ENCODE assay signal across 1 cellular context in genomic region chr2:3608373-3609278, GRCh38.
TF ChIP-seq lines count a peak whose summit lies in the region.

No MANE protein-coding gene starts in this region.

TF ChIP-seq in H1, 55 proteins besides CTCF, POLR2A, EP300 and RAD21:
- TF ChIP-seq GABPA (IDR thresholded peaks at IDR 0.05; ENCODE audit: borderline replicate concordance, insufficient read depth, low read length) (no peak), JUND (IDR thresholded peaks at IDR 0.05; ENCODE audit: low read length) (no peak), POLR2AphosphoS5 (IDR thresholded peaks at IDR 0.05; ENCODE audit: low read depth, low read length) (no peak), SP2 (IDR thresholded peaks at IDR 0.05; ENCODE audit: low read length) (no peak), HDAC6 (IDR thresholded peaks at IDR 0.05; ENCODE audit: low read depth, low read length) (no peak), NANOG (IDR thresholded peaks at IDR 0.05; ENCODE audit: insufficient read depth, low read depth, low read length, poor library complexity, severe bottlenecking) (no peak), CHD7 (IDR thresholded peaks at IDR 0.05; ENCODE audit: insufficient replicate concordance, low read length) (no peak), CHD2 (IDR thresholded peaks at IDR 0.05; ENCODE audit: low read length) (no peak), BRCA1 (IDR thresholded peaks at IDR 0.05; ENCODE audit: low read depth, low read length) (no peak)
